In the genomic region with DNA sequence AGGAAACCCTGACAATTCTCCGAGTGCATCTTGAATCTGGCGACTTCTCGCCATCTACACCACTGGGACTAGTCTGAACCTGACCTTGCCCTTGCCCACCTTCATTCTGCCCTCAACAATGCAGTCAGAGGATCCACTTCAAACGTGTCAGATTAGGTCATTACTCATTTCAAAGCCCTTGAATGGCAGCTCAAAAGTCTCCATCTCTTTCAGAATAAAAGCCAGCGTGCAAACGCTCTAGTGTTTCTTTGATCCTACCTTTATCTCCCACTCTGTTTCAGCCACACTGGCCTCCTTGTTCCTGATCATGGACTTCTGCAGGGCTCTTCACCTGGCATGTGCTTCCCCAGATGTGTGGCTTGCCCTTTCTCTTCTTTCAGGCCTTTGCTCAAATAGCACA, we compare ENCODE assay signal across 25 cellular contexts. TPM values are rescaled to one million over a fixed set of nuclear protein-coding genes. Genes with fewer than 3 reads are reported as not detected.
"Had no signal": no experiment of that assay in that cellular context is flagged by ENCODE, and none has a peak within 500 bp of the region (broad histone marks: within the 10 kb centered on the region; RNA-seq: fewer than 3 reads in every experiment).

No MANE protein-coding gene starts in this region.

- H3K9me3 ChIP-seq: ascending aorta, heart left ventricle, left lung, lower lobe of right lung, thoracic aorta, uterus had no signal

- H3K27me3 Mint-ChIP-seq: activated CD4-positive, alpha-beta T cell treated with anti-CD3 and anti-CD28 coated beads, Interleukin-2, amount 10 ng/mL, durations not matched to agents 7 days and 5 days; brain; stimulated activated naive CD8-positive, alpha-beta T cell treated with anti-CD3 and anti-CD28 coated beads, Interleukin-15, Interleukin-2, amounts not matched to agents 100 ng/mL and 50 ng/mL, for 24 hours had no signal

- H3K27ac Mint-ChIP-seq: activated CD4-positive, alpha-beta memory T cell treated with anti-CD3 and anti-CD28 coated beads, Interleukin-2, amount 10 ng/mL, durations not matched to agents 7 days and 5 days; activated CD4-positive, alpha-beta T cell treated with anti-CD3 and anti-CD28 coated beads, Interleukin-2, amount 10 ng/mL, durations not matched to agents 7 days and 5 days; activated naive CD4-positive, alpha-beta T cell treated with anti-CD3 and anti-CD28 coated beads, Interleukin-2, amount 10 ng/mL, durations not matched to agents 7 days and 5 days; activated naive CD8-positive, alpha-beta T cell treated with anti-CD3 and anti-CD28 coated beads, Interleukin-2, amount 10 ng/mL, durations not matched to agents 7 days and 5 days; activated T-cell treated with anti-CD3 and anti-CD28 coated beads, Interleukin-2, amount 50 U/mL, for 72 hours; brain; endodermal cell; naive thymus-derived CD8-positive, alpha-beta T cell; stimulated activated effector memory CD8-positive, alpha-beta T cell treated with anti-CD3 and anti-CD28 coated beads, Interleukin-12 subunit alpha, Interleukin-12 subunit beta, amount 100 ng/mL, for 72 hours; stimulated activated naive CD8-positive, alpha-beta T cell treated with anti-CD3 and anti-CD28 coated beads, Interleukin-15, Interleukin-2, amounts not matched to agents 100 ng/mL and 50 ng/mL, for 24 hours had no signal

- DNase-seq: activated CD4-positive, alpha-beta memory T cell treated with anti-CD3 and anti-CD28 coated beads, Interleukin-2, amount 10 ng/mL, durations not matched to agents 7 days and 5 days; activated CD4-positive, alpha-beta T cell treated with anti-CD3 and anti-CD28 coated beads for 1 hour; activated CD4-positive, alpha-beta T cell treated with anti-CD3 and anti-CD28 coated beads, Interleukin-2, amount 10 ng/mL, durations not matched to agents 7 days and 5 days; activated naive CD4-positive, alpha-beta T cell treated with anti-CD3 and anti-CD28 coated beads, Interleukin-2, amount 10 ng/mL, durations not matched to agents 7 days and 5 days; activated naive CD8-positive, alpha-beta T cell treated with anti-CD3 and anti-CD28 coated beads, Interleukin-2, amount 10 ng/mL, durations not matched to agents 7 days and 5 days; activated T-cell treated with anti-CD3 and anti-CD28 coated beads for 4 hours; endodermal cell; foreskin fibroblast; heart left ventricle; left lung; lower lobe of right lung; mesenchymal stem cell; naive thymus-derived CD8-positive, alpha-beta T cell; right cardiac atrium; T-helper 2 cell; uterus had no signal

- H3K27me3 ChIP-seq: ascending aorta, heart left ventricle, left lung, uterus had no signal

- H3K36me3 ChIP-seq: ascending aorta, heart left ventricle, left lung, lower lobe of right lung, thoracic aorta, uterus had no signal

- H3K4me1 ChIP-seq: lower lobe of right lung, uterus had no signal

- H3K27ac ChIP-seq: left lung, lower lobe of right lung, uterus had no signal

- H3K4me1 Mint-ChIP-seq: activated CD4-positive, alpha-beta memory T cell treated with anti-CD3 and anti-CD28 coated beads, Interleukin-2, amount 10 ng/mL, durations not matched to agents 7 days and 5 days; activated CD4-positive, alpha-beta T cell treated with anti-CD3 and anti-CD28 coated beads, Interleukin-2, amount 10 ng/mL, durations not matched to agents 7 days and 5 days; activated naive CD4-positive, alpha-beta T cell treated with anti-CD3 and anti-CD28 coated beads, Interleukin-2, amount 10 ng/mL, durations not matched to agents 7 days and 5 days; activated naive CD8-positive, alpha-beta T cell treated with anti-CD3 and anti-CD28 coated beads, Interleukin-2, amount 10 ng/mL, durations not matched to agents 7 days and 5 days; brain; naive thymus-derived CD8-positive, alpha-beta T cell; stimulated activated effector memory CD8-positive, alpha-beta T cell treated with anti-CD3 and anti-CD28 coated beads, Interleukin-12 subunit alpha, Interleukin-12 subunit beta, amount 100 ng/mL, for 72 hours had no signal

- H3K4me3 Mint-ChIP-seq: activated CD4-positive, alpha-beta memory T cell treated with anti-CD3 and anti-CD28 coated beads, Interleukin-2, amount 10 ng/mL, durations not matched to agents 7 days and 5 days; activated CD4-positive, alpha-beta T cell treated with anti-CD3 and anti-CD28 coated beads, Interleukin-2, amount 10 ng/mL, durations not matched to agents 7 days and 5 days; activated naive CD4-positive, alpha-beta T cell treated with anti-CD3 and anti-CD28 coated beads, Interleukin-2, amount 10 ng/mL, durations not matched to agents 7 days and 5 days; activated naive CD8-positive, alpha-beta T cell treated with anti-CD3 and anti-CD28 coated beads, Interleukin-2, amount 10 ng/mL, durations not matched to agents 7 days and 5 days; activated T-cell treated with anti-CD3 and anti-CD28 coated beads, Interleukin-2, amount 50 U/mL, for 72 hours; brain; endodermal cell; naive thymus-derived CD8-positive, alpha-beta T cell; stimulated activated effector memory CD8-positive, alpha-beta T cell treated with anti-CD3 and anti-CD28 coated beads, Interleukin-12 subunit alpha, Interleukin-12 subunit beta, amount 100 ng/mL, for 72 hours; stimulated activated naive CD8-positive, alpha-beta T cell treated with anti-CD3 and anti-CD28 coated beads, Interleukin-15, Interleukin-2, amounts not matched to agents 100 ng/mL and 50 ng/mL, for 24 hours had no signal

- ATAC-seq: left lung; naive thymus-derived CD8-positive, alpha-beta T cell had no signal

- H3K4me3 ChIP-seq: ascending aorta, heart left ventricle, left lung, lower lobe of right lung, thoracic aorta, uterus had no signal

- H3K9me3 Mint-ChIP-seq: activated CD4-positive, alpha-beta memory T cell treated with anti-CD3 and anti-CD28 coated beads, Interleukin-2, amount 10 ng/mL, durations not matched to agents 7 days and 5 days; activated CD4-positive, alpha-beta T cell treated with anti-CD3 and anti-CD28 coated beads, Interleukin-2, amount 10 ng/mL, durations not matched to agents 7 days and 5 days; activated naive CD4-positive, alpha-beta T cell treated with anti-CD3 and anti-CD28 coated beads, Interleukin-2, amount 10 ng/mL, durations not matched to agents 7 days and 5 days; activated naive CD8-positive, alpha-beta T cell treated with anti-CD3 and anti-CD28 coated beads, Interleukin-2, amount 10 ng/mL, durations not matched to agents 7 days and 5 days; activated T-cell treated with anti-CD3 and anti-CD28 coated beads, Interleukin-2, amount 50 U/mL, for 72 hours; brain; endodermal cell; stimulated activated effector memory CD8-positive, alpha-beta T cell treated with anti-CD3 and anti-CD28 coated beads, Interleukin-12 subunit alpha, Interleukin-12 subunit beta, amount 100 ng/mL, for 72 hours; stimulated activated naive CD8-positive, alpha-beta T cell treated with anti-CD3 and anti-CD28 coated beads, Interleukin-15, Interleukin-2, amounts not matched to agents 100 ng/mL and 50 ng/mL, for 24 hours had no signal

- H3K36me3 Mint-ChIP-seq: activated naive CD4-positive, alpha-beta T cell treated with anti-CD3 and anti-CD28 coated beads, Interleukin-2, amount 10 ng/mL, durations not matched to agents 7 days and 5 days; activated naive CD8-positive, alpha-beta T cell treated with anti-CD3 and anti-CD28 coated beads, Interleukin-2, amount 10 ng/mL, durations not matched to agents 7 days and 5 days; brain; naive thymus-derived CD8-positive, alpha-beta T cell; stimulated activated effector memory CD8-positive, alpha-beta T cell treated with anti-CD3 and anti-CD28 coated beads, Interleukin-12 subunit alpha, Interleukin-12 subunit beta, amount 100 ng/mL, for 72 hours had no signal

RNA-seq across cellular contexts. Expression of gene RD3, which starts 55.7 kb away (rescaled TPM):
- total RNA-seq: activated CD4-positive, alpha-beta memory T cell treated with anti-CD3 and anti-CD28 coated beads, Interleukin-2, amount 10 ng/mL, durations not matched to agents 7 days and 5 days; activated CD4-positive, alpha-beta T cell treated with anti-CD3 and anti-CD28 coated beads, Interleukin-2, amount 10 ng/mL, durations not matched to agents 7 days and 5 days; activated naive CD8-positive, alpha-beta T cell treated with anti-CD3 and anti-CD28 coated beads, Interleukin-2, amount 10 ng/mL, durations not matched to agents 7 days and 5 days; activated T-cell treated with anti-CD3 and anti-CD28 coated beads, Interleukin-2, amount 50 U/mL, for 72 hours; ascending aorta; cardiac septum; esophagus mucosa; heart left ventricle; left lung; naive thymus-derived CD8-positive, alpha-beta T cell; pulmonary artery endothelial cell had no signal
- polyA plus RNA-seq: naive thymus-derived CD8-positive, alpha-beta T cell had no signal
